Comparison of ENCODE assay signal across 8 cellular contexts in genomic region chr11:8777907-8778767, GRCh38.
DNase-seq lines count a peak whose midpoint lies in the region; ATAC-seq and TF ChIP-seq lines count a peak whose summit lies in the region.

No MANE protein-coding gene starts in this region.

- ATAC-seq in omental fat pad (ENCODE audit: low FRiP score), result peak; percentile 71

- DNase-seq in COR-L47 (lab: John Stamatoyannopoulos, UW) (peak; percentile 60), M059J (ENCODE audit: low read depth) (peak; percentile 50), fibroblast of gingiva (ENCODE audit: low read depth) (peak; percentile 74), omental fat pad (ENCODE audit: low spot score) (no peak), NCI-H2227 (lab: John Stamatoyannopoulos, UW; ENCODE audit: unreplicated experiment) (no peak), SHP77 (lab: John Stamatoyannopoulos, UW) (no peak), NCI-H1105 treated with DMSO at 0.1 percent for 48 hours (lab: John Stamatoyannopoulos, UW) (no peak)
- no peak for DNase-seq in stimulated activated CD4-positive, alpha-beta T cell treated with anti-CD3 and anti-CD28 coated beads, Interleukin-2, amount 100 ng/mL, for 48 hours

- no peak for TF ChIP-seq CTCF in omental fat pad (IDR thresholded peaks at IDR 0.05)

Comparison
In these comparisons a context has a peak if more than half of its experiments do, and no peak if none do; other contexts are left out.
1. DNase-seq: peak in COR-L47 (single experiment), M059J (single experiment) and fibroblast of gingiva (single experiment); none in omental fat pad (single experiment), NCI-H2227 (single experiment), SHP77 (0 of 2), stimulated activated CD4-positive, alpha-beta T cell treated with anti-CD3 and anti-CD28 coated beads, Interleukin-2, amount 100 ng/mL, for 48 hours (0 of 2) and NCI-H1105 treated with DMSO at 0.1 percent for 48 hours (single experiment).